In the genomic region with DNA sequence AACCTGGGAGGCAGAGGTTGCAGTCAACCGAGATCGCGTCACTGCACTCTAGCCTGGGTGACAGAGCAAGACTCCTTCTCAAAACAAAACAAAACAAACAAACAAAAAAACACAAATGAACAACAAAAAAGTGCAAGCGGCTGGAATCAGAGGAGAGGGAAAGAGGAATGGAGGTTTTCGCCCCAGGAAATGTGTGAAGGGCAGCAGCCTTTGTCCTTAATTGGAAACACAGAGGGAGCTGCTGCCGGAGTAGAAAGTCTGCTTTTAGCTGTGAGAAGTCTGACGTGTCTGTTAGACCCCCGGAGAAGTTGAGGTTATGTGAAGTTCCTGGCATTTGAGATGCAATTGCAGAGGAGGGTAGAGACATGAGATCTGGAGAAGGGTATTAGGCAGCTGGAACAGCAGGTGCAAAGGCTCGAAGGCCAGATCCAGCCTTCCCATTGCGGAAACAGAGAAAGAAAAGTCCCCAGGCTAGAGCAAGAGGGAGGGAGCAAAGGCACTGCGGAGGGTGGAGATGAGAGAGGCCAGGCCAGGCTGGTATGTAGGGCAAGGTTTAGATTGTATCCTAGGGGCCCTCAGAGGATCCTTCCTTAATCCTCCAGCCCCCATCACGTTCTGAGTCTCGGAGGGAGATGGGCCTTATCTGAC, we compare ENCODE assay signal across 15 cellular contexts. TPM values are rescaled to one million over a fixed set of nuclear protein-coding genes. Genes with fewer than 3 reads are reported as not detected.
DNase-seq lines count a peak whose midpoint lies in the region; ATAC-seq and TF ChIP-seq lines count a peak whose summit lies in the region.
"Had no signal": no experiment of that assay in that cellular context is flagged by ENCODE, and none has a peak within 500 bp of the region (broad histone marks: within the 10 kb centered on the region; RNA-seq: fewer than 3 reads in every experiment).

No MANE protein-coding gene starts in this region.

- intact Hi-C loops in Right ventricle myocardium superior (cut with DNase I): no loop called here
- intact Hi-C loops in left colon (cut with DNase I, micrococcal nuclease): no loop called here

- no peak for TF ChIP-seq CTCF in cardiac muscle cell (IDR thresholded peaks at IDR 0.05; ENCODE audit: low read depth, low read length)

- H3K36me3 ChIP-seq in cardiac muscle cell: no peaks in the 10 kb centered on the region

- H3K4me3 ChIP-seq in cardiac muscle cell: no peak overlapping the region

- peak overlapping the region; percentile 80 for H3K27ac Mint-ChIP-seq in T-helper 17 cell
- H3K27ac Mint-ChIP-seq: activated B cell treated with CpG ODN at 0.5 μM for 24 hours had no signal

- no peaks in the 10 kb centered on the region for H3K36me3 Mint-ChIP-seq in T-helper 17 cell (ENCODE audit: low read depth)

- H3K27me3 Mint-ChIP-seq in T-helper 17 cell: no peaks in the 10 kb centered on the region

- peak overlapping the region; percentile 73 for H3K4me3 Mint-ChIP-seq in T-helper 17 cell
- H3K4me3 Mint-ChIP-seq: activated B cell treated with CpG ODN at 0.5 μM for 24 hours had no signal

- peaks cover 18% of the 10 kb centered on the region for H3K4me1 Mint-ChIP-seq in T-helper 17 cell

- ATAC-seq in Right ventricle myocardium superior (ENCODE audit: poor library complexity) (no peak), T-helper 17 cell (peak; percentile 29), left colon (peak; percentile 80), GM21723 (IDR thresholded peaks at IDR 0.05; ENCODE audit: unreplicated experiment) (no peak)

- H3K9me3 ChIP-seq in cardiac muscle cell (ENCODE audit: low read depth) (no peaks in the 10 kb centered on the region), T-helper 17 cell (ENCODE audit: control insufficient read depth, low read length, poor library complexity, severe bottlenecking) (no peaks in the 10 kb centered on the region)

- peaks cover 6% of the 10 kb centered on the region for H3K4me1 ChIP-seq in cardiac muscle cell (ENCODE audit: low read depth)
- H3K4me1 ChIP-seq: parathyroid adenoma had no signal

- peak overlapping the region; percentile 57 for H3K27ac ChIP-seq in cardiac muscle cell
- H3K27ac ChIP-seq: parathyroid adenoma had no signal

- no peaks in the 10 kb centered on the region for H3K27me3 ChIP-seq in cardiac muscle cell

- DNase-seq in cardiac muscle cell (ENCODE audit: low read depth in 1 of 2, low spot score in 1 of 2) (no peak), Right ventricle myocardium superior (no peak), T-helper 17 cell (no peak), left colon (no peak), mucosa of gallbladder (ENCODE audit: low spot score) (no peak), amniotic stem cell (lab: John Stamatoyannopoulos, UW) (no peak)
- no peak for DNase-seq in stimulated activated CD4-positive, alpha-beta T cell treated with anti-CD3 and anti-CD28 coated beads, Interleukin-12 subunit alpha, Interleukin-12 subunit beta, amount 100 ng/mL, for 4 hours
- DNase-seq: activated B cell treated with CpG ODN at 0.5 μM for 24 hours, NCI-H1694, NCI-H774 had no signal

RNA-seq across cellular contexts. Expression of gene TMIGD2, which starts 0.5 kb away (rescaled TPM):
- total RNA-seq in cardiac muscle cell (0.92 and 2.5 TPM in 2 replicates), Right ventricle myocardium superior (0.24 TPM), T-helper 17 cell (1 to 10 TPM; 5.2 to 7.9 TPM), left colon (1 to 10 TPM in 1 of 2 donors, under 1 TPM in 1; 0.85 to 2.1 TPM), mucosa of gallbladder (0.98 TPM)
- polyA plus RNA-seq in cardiac muscle cell: 0.84 and 2.9 TPM in 2 replicates
- total RNA-seq: activated B cell treated with CpG ODN at 0.5 μM for 24 hours, lower leg skin, SK-MEL-5 had no signal
- polyA plus RNA-seq: BJ had no signal

RNA-seq across cellular contexts. Expression of gene FSD1, which starts 2.7 kb away (rescaled TPM):
- total RNA-seq in cardiac muscle cell: 16.3 and 24.7 TPM in 2 replicates
- polyA plus RNA-seq in cardiac muscle cell: 18.5 and 23.2 TPM in 2 replicates
- not detected for total RNA-seq in Right ventricle myocardium superior
- 1 to 10 TPM; 1.5 to 2.9 TPM for total RNA-seq in T-helper 17 cell
- 1 to 10 TPM in 1 of 2 donors, under 1 TPM in 1; 0.95 to 1.1 TPM for total RNA-seq in left colon
- total RNA-seq in mucosa of gallbladder: 1.3 TPM

RNA-seq across cellular contexts. Expression of gene SHD, which starts 22.6 kb away (rescaled TPM):
- 78.4 and 144 TPM in 2 replicates for total RNA-seq in cardiac muscle cell
- 93.2 and 129 TPM in 2 replicates for polyA plus RNA-seq in cardiac muscle cell
- total RNA-seq in Right ventricle myocardium superior: not detected
- total RNA-seq in T-helper 17 cell: not detected
- 10 to 100 TPM; 23.6 to 25.0 TPM for total RNA-seq in left colon
- not detected for total RNA-seq in mucosa of gallbladder
- total RNA-seq: activated B cell treated with CpG ODN at 0.5 μM for 24 hours, lower leg skin had no signal
- polyA plus RNA-seq: BJ had no signal

RNA-seq across cellular contexts. Expression of gene STAP2, which starts 36.9 kb away (rescaled TPM):
- total RNA-seq in cardiac muscle cell (12.3 and 18.0 TPM in 2 replicates), Right ventricle myocardium superior (1.6 TPM), T-helper 17 cell (1 to 10 TPM; 1.9 to 3.3 TPM), left colon (100 to 1,000 TPM; 222 to 249 TPM), mucosa of gallbladder (37.8 TPM)
- 18.7 and 20.3 TPM in 2 replicates for polyA plus RNA-seq in cardiac muscle cell

RNA-seq across cellular contexts. Expression of gene MPND, which starts 41.6 kb away (rescaled TPM):
- total RNA-seq in cardiac muscle cell (14.4 and 19.8 TPM in 2 replicates), Right ventricle myocardium superior (16.6 TPM), T-helper 17 cell (10 to 100 TPM; 13.0 to 15.1 TPM), left colon (10 to 100 TPM; 77.3 to 84.6 TPM), mucosa of gallbladder (26.1 TPM)
- 19.2 and 24.3 TPM in 2 replicates for polyA plus RNA-seq in cardiac muscle cell

Comparison
In these comparisons a context has a peak if more than half of its experiments do, and no peak if none do; other contexts are left out.
1. RNA of gene SHD, which starts 22.6 kb away (total RNA-seq): 78.4 to 144 TPM in cardiac muscle cell and 23.6 to 25.0 TPM in left colon; not detected in T-helper 17 cell, not detected in mucosa of gallbladder (single experiment) and not detected in Right ventricle myocardium superior (single experiment); every median in the first group is over 10 times any median in the second.
2. ATAC-seq: peak in T-helper 17 cell (single experiment) and left colon (single experiment); none in Right ventricle myocardium superior (single experiment) and GM21723 (single experiment).